ENCODE assay signal across 1 cellular context in genomic region chr3:45565341-45565740, GRCh38.
TF ChIP-seq lines count a peak whose summit lies in the region.

No MANE protein-coding gene starts in this region.

TF ChIP-seq in SK-N-SH, 30 proteins besides CTCF, POLR2A, EP300 and RAD21 (continued from another document):
- TF ChIP-seq REST (IDR thresholded peaks at IDR 0.05; ENCODE audit: low read depth, low read length): no peak
- no peak for TF ChIP-seq USF1 (IDR thresholded peaks at IDR 0.05; ENCODE audit: borderline replicate concordance, low read depth)
- TF ChIP-seq IRF3 (IDR thresholded peaks at IDR 0.05; ENCODE audit: low read depth, low read length): no peak
- no peak for TF ChIP-seq EZH2phosphoT487 (IDR thresholded peaks at IDR 0.05; ENCODE audit: borderline replicate concordance, low read depth)
- TF ChIP-seq SMC3 (IDR thresholded peaks at IDR 0.05; ENCODE audit: low read depth, low read length): no peak
- no peak for TF ChIP-seq SIN3A (IDR thresholded peaks at IDR 0.05; ENCODE audit: borderline replicate concordance, low read depth, low read length)
